In the genomic region with DNA sequence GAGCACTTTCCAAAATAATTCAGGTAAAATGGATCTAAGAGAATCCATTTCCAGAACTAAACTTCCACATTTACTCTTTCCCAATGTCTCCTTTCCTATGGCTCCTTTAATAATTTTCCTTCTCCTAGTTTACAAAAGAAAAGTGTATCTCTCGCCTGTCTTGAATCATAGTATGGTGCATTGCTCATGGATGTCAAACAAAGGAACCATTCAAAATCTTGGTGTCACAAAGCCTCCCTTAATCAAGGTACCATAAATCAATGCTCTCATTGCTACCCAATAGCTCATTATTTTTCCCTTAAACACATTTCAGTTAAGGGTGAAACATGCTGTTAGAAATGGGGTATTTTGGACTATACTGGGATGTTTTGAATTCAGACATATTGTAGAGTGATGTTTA, we compare ENCODE assay signal across 4 cellular contexts.
"Had no signal": no experiment of that assay in that cellular context is flagged by ENCODE, and none has a peak within 500 bp of the region (broad histone marks: within the 10 kb centered on the region; RNA-seq: fewer than 3 reads in every experiment).

No MANE protein-coding gene starts in this region.

- H2AFZ ChIP-seq: GM23338 had no signal

- H3K4me3 ChIP-seq: GM23338 had no signal

- H3K4me2 ChIP-seq: GM23338 had no signal

- DNase-seq: H9, HCEC 1CT, KBM-7 had no signal
